1 cellular context compared by ENCODE assay signal in genomic region chr14:92386637-92387036, GRCh38.
A peak's percentile ranks its signal among the peaks of the same experiment; 100 is the strongest.
TF ChIP-seq lines count a peak whose summit lies in the region.

No MANE protein-coding gene starts in this region.

TF ChIP-seq in HepG2, 621 proteins besides CTCF, POLR2A, EP300 and RAD21 (continued from another document):
- no peak for TF ChIP-seq TFDP1 (CRISPR knock-in tag; IDR thresholded peaks at IDR 0.05; ENCODE audit: borderline replicate concordance)
- TF ChIP-seq SP140L (CRISPR knock-in tag; IDR thresholded peaks at IDR 0.05; ENCODE audit: borderline replicate concordance), result no peak
- no peak for TF ChIP-seq ZNF460 (CRISPR knock-in tag; IDR thresholded peaks at IDR 0.05; ENCODE audit: borderline replicate concordance)
- TF ChIP-seq RBFOX2 (IDR thresholded peaks at IDR 0.05; ENCODE audit: low read depth, low read length), result no peak
- no peak for TF ChIP-seq HOXA9 (CRISPR knock-in tag; IDR thresholded peaks at IDR 0.05; ENCODE audit: borderline replicate concordance)
- TF ChIP-seq ZNF503 (CRISPR knock-in tag; IDR thresholded peaks at IDR 0.05), result peak; percentile 42; the same call in 1 of the 2 replicates
